15 cellular contexts compared by ENCODE assay signal in the genomic region with DNA sequence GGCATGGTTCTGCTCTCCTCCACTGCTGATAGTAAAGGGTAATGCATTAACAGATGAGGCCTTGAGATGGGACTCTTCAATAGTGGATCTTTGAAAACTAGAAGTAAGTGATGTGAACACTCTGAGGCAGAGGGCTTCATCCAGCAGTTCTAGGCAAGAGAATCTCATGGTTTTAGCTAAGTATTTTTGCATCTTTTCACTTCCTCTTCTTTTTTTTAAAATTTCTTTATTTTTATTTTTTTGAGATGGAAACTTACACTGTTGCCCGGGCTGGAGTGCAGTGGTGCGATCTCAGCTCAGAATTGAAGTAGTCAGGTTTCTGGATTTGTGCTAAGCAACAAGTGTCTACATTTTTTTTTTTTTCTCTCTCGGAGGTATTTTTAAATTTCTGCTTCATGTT.
DNase-seq lines count a peak whose midpoint lies in the region; ATAC-seq lines count a peak whose summit lies in the region.
"Had no signal": no experiment of that assay in that cellular context is flagged by ENCODE, and none has a peak within 500 bp of the region (broad histone marks: within the 10 kb centered on the region; RNA-seq: fewer than 3 reads in every experiment).

No MANE protein-coding gene starts in this region.

- H3K36me3 ChIP-seq in BLaER1 treated with 17β-estradiol and CSF1 and Interleukin-3, amounts not matched to agents 10 nM and 100 nM = no peaks in the 10 kb centered on the region
- H3K36me3 ChIP-seq in mesendoderm (ENCODE audit: control insufficient read depth, insufficient read depth, low read length) = no peaks in the 10 kb centered on the region
- H3K36me3 ChIP-seq: gastrocnemius medialis had no signal

- H3K4me3 ChIP-seq in BLaER1 treated with 17β-estradiol and CSF1 and Interleukin-3, amounts not matched to agents 10 nM and 100 nM = peak overlapping the region in 1 of 10 experiments; percentile 19; a peak in 1 of 20 replicates
- H3K4me3 ChIP-seq in mesendoderm (ENCODE audit: low read length) = no peak overlapping the region
- H3K4me3 ChIP-seq: gastrocnemius medialis, GM23338, mucosa of descending colon had no signal

- no peak overlapping the region for H4K5ac ChIP-seq in mesendoderm (ENCODE audit: low read length)

- no peak overlapping the region for H4K8ac ChIP-seq in mesendoderm (ENCODE audit: low read depth, low read length)

- no peaks in the 10 kb centered on the region for H3K27me3 ChIP-seq in BLaER1 treated with 17β-estradiol and CSF1 and Interleukin-3, amounts not matched to agents 10 nM and 100 nM
- no peaks in the 10 kb centered on the region for H3K27me3 ChIP-seq in mesendoderm (ENCODE audit: insufficient read depth, low read length, poor library complexity)
- H3K27me3 ChIP-seq: gastrocnemius medialis had no signal

- WGBS in mesendoderm (ENCODE audit: extremely low coverage, insufficient coverage, low lambda C conversion rate) = no CpG with 5 or more reads among the region's 3 CpGs

- H3K18ac ChIP-seq in mesendoderm (ENCODE audit: low read length) = no peak overlapping the region

- peaks cover 7 to 66% (median 36%) of the 10 kb centered on the region in 10 experiments; a peak in 18 of 20 replicates for H3K4me1 ChIP-seq in BLaER1 treated with 17β-estradiol and CSF1 and Interleukin-3, amounts not matched to agents 10 nM and 100 nM
- no peaks in the 10 kb centered on the region for H3K4me1 ChIP-seq in mesendoderm (ENCODE audit: control insufficient read depth, low read depth, low read length)
- H3K4me1 ChIP-seq: gastrocnemius medialis had no signal

- DNase-seq in NCI-H2081 (lab: John Stamatoyannopoulos, UW) = no peak
- no peak for DNase-seq in mesendoderm
- DNase-seq in NCI-H82 (lab: John Stamatoyannopoulos, UW) = no peak
- DNase-seq in CD1c-positive myeloid dendritic cell (ENCODE audit: extremely low spot score) = no peak
- DNase-seq: activated CD4-positive, alpha-beta T cell treated with anti-CD3 and anti-CD28 coated beads, Interleukin-2, amount 50 U/mL, for 4 hours; endodermal cell; gastrocnemius medialis; mucosa of descending colon; NCI-H446; T-helper 17 cell had no signal

- peak overlapping the region in 3 of 11 experiments; percentile 21 to 48 (median 34); a peak in 4 of 22 replicates for H3K27ac ChIP-seq in BLaER1 treated with 17β-estradiol and CSF1 and Interleukin-3, amounts not matched to agents 10 nM and 100 nM
- H3K27ac ChIP-seq in mesendoderm (ENCODE audit: low read depth, low read length) = no peak overlapping the region
- H3K27ac ChIP-seq: gastrocnemius medialis had no signal

- H2AK5ac ChIP-seq in mesendoderm (ENCODE audit: low read length) = no peak overlapping the region

- peaks cover 0 to 18% (median 13%) of the 10 kb centered on the region in 11 experiments; a peak in 17 of 22 replicates for H3K9me3 ChIP-seq in BLaER1 treated with 17β-estradiol and CSF1 and Interleukin-3, amounts not matched to agents 10 nM and 100 nM (replicated peaks in 1 of 11)
- H3K9me3 ChIP-seq: gastrocnemius medialis, mucosa of descending colon had no signal

- H3K79me1 ChIP-seq in mesendoderm (ENCODE audit: low read length) = no peaks in the 10 kb centered on the region

- no peak overlapping the region for H2BK15ac ChIP-seq in mesendoderm (replicated peaks; ENCODE audit: low read depth)

- H2BK120ac ChIP-seq in mesendoderm (ENCODE audit: low read depth, low read length) = no peak overlapping the region

- peak overlapping the region; percentile 4 to 85 (median 58); a peak in 20 of 22 replicates for H3K4me2 ChIP-seq in BLaER1 treated with 17β-estradiol and CSF1 and Interleukin-3, amounts not matched to agents 10 nM and 100 nM
- no peak overlapping the region for H3K4me2 ChIP-seq in mesendoderm (ENCODE audit: low read length)
- H3K4me2 ChIP-seq: GM23338 had no signal

- H2BK5ac ChIP-seq in mesendoderm (ENCODE audit: low read length) = no peak overlapping the region

- ATAC-seq in GM19397 (IDR thresholded peaks at IDR 0.05; ENCODE audit: unreplicated experiment) = peak; percentile 84
- ATAC-seq in HG02840 (IDR thresholded peaks at IDR 0.05; ENCODE audit: low FRiP score, unreplicated experiment) = peak; percentile 65
- peak; percentile 44 for ATAC-seq in HG03457 (IDR thresholded peaks at IDR 0.05; ENCODE audit: unreplicated experiment)
- ATAC-seq: gastrocnemius medialis, GM23338, mucosa of descending colon, T-helper 17 cell had no signal

- no peaks in the 10 kb centered on the region for H3K79me2 ChIP-seq in mesendoderm (ENCODE audit: control insufficient read depth, insufficient read depth, low read length)

- no peak overlapping the region for H3K23ac ChIP-seq in mesendoderm (ENCODE audit: low read length)

- H3K4ac ChIP-seq in mesendoderm (ENCODE audit: low read depth, low read length) = no peak overlapping the region

- H3K56ac ChIP-seq in mesendoderm (ENCODE audit: low read length) = no peak overlapping the region

- no peaks in the 10 kb centered on the region for H4K20me1 ChIP-seq in BLaER1 treated with 17β-estradiol and CSF1 and Interleukin-3, amounts not matched to agents 10 nM and 100 nM

- peak overlapping the region in 2 of 11 experiments; percentile 7 to 24; a peak in 1 of 22 replicates for H3K9ac ChIP-seq in BLaER1 treated with 17β-estradiol and CSF1 and Interleukin-3, amounts not matched to agents 10 nM and 100 nM
- no peak overlapping the region for H3K9ac ChIP-seq in mesendoderm (ENCODE audit: low read length)
